31 cellular contexts compared by ENCODE assay signal in genomic region chr12:3002636-3003035, GRCh38. TPM values are rescaled to one million over a fixed set of nuclear protein-coding genes. Genes with fewer than 3 reads are reported as not detected.
DNase-seq lines count a peak whose midpoint lies in the region; FAIRE-seq and TF ChIP-seq lines count a peak whose summit lies in the region.
"Had no signal": no experiment of that assay in that cellular context is flagged by ENCODE, and none has a peak within 500 bp of the region (broad histone marks: within the 10 kb centered on the region; RNA-seq: fewer than 3 reads in every experiment).

No MANE protein-coding gene starts in this region.

- H3K4me1 Mint-ChIP-seq in endodermal cell: peaks cover 24% of the 10 kb centered on the region
- H3K4me1 Mint-ChIP-seq: activated CD4-positive, alpha-beta T cell treated with anti-CD3 and anti-CD28 coated beads, Interleukin-2, amount 10 ng/mL, durations not matched to agents 7 days and 5 days; activated CD8-positive, alpha-beta memory T cell treated with anti-CD3 and anti-CD28 coated beads, Interleukin-2, amount 10 ng/mL, durations not matched to agents 7 days and 5 days; activated naive CD4-positive, alpha-beta T cell treated with anti-CD3 and anti-CD28 coated beads, Interleukin-2, amount 10 ng/mL, durations not matched to agents 7 days and 5 days; CD8-positive, alpha-beta memory T cell; mesothelial cell of epicardium had no signal

- no peak overlapping the region for H3K27ac ChIP-seq in endodermal cell (ENCODE audit: low read depth, low read length)
- H3K27ac ChIP-seq in suprapubic skin: no peak overlapping the region
- no peak overlapping the region for H3K27ac ChIP-seq in dorsolateral prefrontal cortex
- H3K27ac ChIP-seq in stomach: no peak overlapping the region
- H3K27ac ChIP-seq: 22Rv1, left lung, parathyroid adenoma, tibial artery had no signal

- TF ChIP-seq CTCF in endodermal cell (conservative IDR thresholded peaks at IDR 0.05) (no peak), suprapubic skin (IDR thresholded peaks at IDR 0.05) (no peak), dorsolateral prefrontal cortex (IDR thresholded peaks at IDR 0.05 in 54 of 56, conservative IDR thresholded peaks at IDR 0.05 in 2 of 56; ENCODE audit: low read depth in 1 of 56, partially characterized antibody in 56 of 56) (no peak), stomach (IDR thresholded peaks at IDR 0.05) (no peak)

- DNase-seq in DMS 273 (lab: John Stamatoyannopoulos, UW; ENCODE audit: unreplicated experiment): peak; percentile 24
- no peak for DNase-seq in DMS 273 treated with DMSO at 0.1 percent for 48 hours (lab: John Stamatoyannopoulos, UW)
- peak; percentile 47 for DNase-seq in endodermal cell
- DNase-seq in myocyte (ENCODE audit: low read depth): peak; percentile 92
- no peak for DNase-seq in urothelium cell line (ENCODE audit: low spot score)
- no peak for DNase-seq in suprapubic skin (ENCODE audit: low spot score in 2 of 2)
- DNase-seq in dorsolateral prefrontal cortex: no peak
- DNase-seq in stomach: no peak
- DNase-seq: activated CD4-positive, alpha-beta T cell treated with anti-CD3 and anti-CD28 coated beads, Interleukin-2, amount 10 ng/mL, durations not matched to agents 7 days and 5 days; activated CD8-positive, alpha-beta memory T cell treated with anti-CD3 and anti-CD28 coated beads, Interleukin-2, amount 10 ng/mL, durations not matched to agents 7 days and 5 days; activated naive CD4-positive, alpha-beta T cell treated with anti-CD3 and anti-CD28 coated beads, Interleukin-2, amount 10 ng/mL, durations not matched to agents 7 days and 5 days; AML-193; CD8-positive, alpha-beta memory T cell; GDM1; KG1; left lung; NCI-H146; NCI-H526 treated with DMSO at 0.1 percent for 48 hours; right cardiac atrium; RPMI8226; stimulated activated CD4-positive, alpha-beta T cell treated with anti-CD3 and anti-CD28 coated beads, Interleukin-12 subunit alpha, Interleukin-12 subunit beta, amount 100 ng/mL, for 4 hours; stimulated activated CD4-positive, alpha-beta T cell treated with anti-CD3 and anti-CD28 coated beads, Interleukin-4, amount 100 ng/mL, for 4 hours; stimulated activated naive CD4-positive, alpha-beta T cell treated with Interleukin-2 at 50 U/mL for 16 hours; tibial artery had no signal

- H3K36me3 ChIP-seq in endodermal cell (ENCODE audit: control insufficient read depth, insufficient read depth, low read length) (peaks cover 34% of the 10 kb centered on the region), suprapubic skin (no peaks in the 10 kb centered on the region), stomach (peaks cover 0 to 19% (median 0%) of the 10 kb centered on the region in 4 donors)

- no peak for TF ChIP-seq POLR2A in suprapubic skin (IDR thresholded peaks at IDR 0.05)
- TF ChIP-seq POLR2A in stomach (IDR thresholded peaks at IDR 0.05): no peak

- 94 to 98% methylated on average over 5 of the region's 5 CpGs for WGBS in endodermal cell (ENCODE audit: insufficient coverage in 1 of 2, insufficient read length in 1 of 2), 2 experiments
- WGBS in suprapubic skin: 95% methylated on average over 5 of the region's 5 CpGs
- 86 to 97% (median 91%) methylated on average over 5 of the region's 5 CpGs for WGBS in stomach, 5 donors

- no peaks in the 10 kb centered on the region for H3K27me3 Mint-ChIP-seq in endodermal cell (ENCODE audit: insufficient read depth)
- H3K27me3 Mint-ChIP-seq: activated CD4-positive, alpha-beta T cell treated with anti-CD3 and anti-CD28 coated beads, Interleukin-2, amount 10 ng/mL, durations not matched to agents 7 days and 5 days; activated CD8-positive, alpha-beta memory T cell treated with anti-CD3 and anti-CD28 coated beads, Interleukin-2, amount 10 ng/mL, durations not matched to agents 7 days and 5 days had no signal

- H3K4me3 ChIP-seq in endodermal cell (ENCODE audit: low read length) (no peak overlapping the region), suprapubic skin (no peak overlapping the region), dorsolateral prefrontal cortex (no peak overlapping the region), stomach (no peak overlapping the region)
- H3K4me3 ChIP-seq: left lung, tibial artery had no signal

- intact Hi-C loops in dorsolateral prefrontal cortex (cut with DNase I): loop anchor here in 1 of 2 donors (2.0 kb wide), 1 partner anchor 68 kb away; no protein-coding TSS in a partner anchor
- intact Hi-C loops in stomach (cut with DNase I; ENCODE audit: low total_unique reads): no loop called here

- H3K4me1 ChIP-seq in endodermal cell (ENCODE audit: control insufficient read depth, insufficient read depth, low read length) (peaks cover 3% of the 10 kb centered on the region), suprapubic skin (no peaks in the 10 kb centered on the region), stomach (peaks cover 0 to 5% (median 2%) of the 10 kb centered on the region in 4 donors)
- H3K4me1 ChIP-seq: left lung, parathyroid adenoma had no signal

- H3K27ac Mint-ChIP-seq in endodermal cell: peak overlapping the region; percentile 4
- H3K27ac Mint-ChIP-seq: activated CD4-positive, alpha-beta T cell treated with anti-CD3 and anti-CD28 coated beads, Interleukin-2, amount 10 ng/mL, durations not matched to agents 7 days and 5 days; activated CD8-positive, alpha-beta memory T cell treated with anti-CD3 and anti-CD28 coated beads, Interleukin-2, amount 10 ng/mL, durations not matched to agents 7 days and 5 days; activated naive CD4-positive, alpha-beta T cell treated with anti-CD3 and anti-CD28 coated beads, Interleukin-2, amount 10 ng/mL, durations not matched to agents 7 days and 5 days; CD8-positive, alpha-beta memory T cell; mesothelial cell of epicardium; natural killer cell treated with Interleukin-12 subunit alpha and Interleukin-12 subunit beta and Interleukin-15 and Interleukin-18, amount 100 ng/mL, for 72 hours had no signal

- FAIRE-seq in urothelium cell line (lab: Jason Lieb, UNC): peak; percentile 5
- FAIRE-seq: endometrium, GM18507, H1 had no signal

- no peaks in the 10 kb centered on the region for H3K9me3 Mint-ChIP-seq in endodermal cell
- H3K9me3 Mint-ChIP-seq: activated CD4-positive, alpha-beta T cell treated with anti-CD3 and anti-CD28 coated beads, Interleukin-2, amount 10 ng/mL, durations not matched to agents 7 days and 5 days; activated naive CD4-positive, alpha-beta T cell treated with anti-CD3 and anti-CD28 coated beads, Interleukin-2, amount 10 ng/mL, durations not matched to agents 7 days and 5 days; CD8-positive, alpha-beta memory T cell; mesothelial cell of epicardium; natural killer cell treated with Interleukin-12 subunit alpha and Interleukin-12 subunit beta and Interleukin-15 and Interleukin-18, amount 100 ng/mL, for 72 hours had no signal

- no peak overlapping the region for H3K4me3 Mint-ChIP-seq in endodermal cell
- H3K4me3 Mint-ChIP-seq: activated CD4-positive, alpha-beta T cell treated with anti-CD3 and anti-CD28 coated beads, Interleukin-2, amount 10 ng/mL, durations not matched to agents 7 days and 5 days; activated CD8-positive, alpha-beta memory T cell treated with anti-CD3 and anti-CD28 coated beads, Interleukin-2, amount 10 ng/mL, durations not matched to agents 7 days and 5 days; activated naive CD4-positive, alpha-beta T cell treated with anti-CD3 and anti-CD28 coated beads, Interleukin-2, amount 10 ng/mL, durations not matched to agents 7 days and 5 days; CD8-positive, alpha-beta memory T cell; mesothelial cell of epicardium; natural killer cell treated with Interleukin-12 subunit alpha and Interleukin-12 subunit beta and Interleukin-15 and Interleukin-18, amount 100 ng/mL, for 72 hours had no signal

- H3K9ac ChIP-seq in endodermal cell (ENCODE audit: extremely low read depth, low read length, poor library complexity, severe bottlenecking): no peak overlapping the region
- H3K9ac ChIP-seq: parathyroid adenoma had no signal

- no peaks in the 10 kb centered on the region for H3K9me3 ChIP-seq in endodermal cell (ENCODE audit: control insufficient read depth, low read length)
- H3K9me3 ChIP-seq in suprapubic skin: no peaks in the 10 kb centered on the region
- H3K9me3 ChIP-seq in stomach: no peaks in the 10 kb centered on the region
- H3K9me3 ChIP-seq: left lung, tibial artery had no signal

- TF ChIP-seq EP300 in suprapubic skin (IDR thresholded peaks at IDR 0.05): no peak
- TF ChIP-seq EP300 in stomach (IDR thresholded peaks at IDR 0.05): no peak

- no peaks in the 10 kb centered on the region for H3K27me3 ChIP-seq in endodermal cell (ENCODE audit: control insufficient read depth, insufficient read depth, low read length, poor library complexity, severe bottlenecking)
- no peaks in the 10 kb centered on the region for H3K27me3 ChIP-seq in suprapubic skin
- no peaks in the 10 kb centered on the region for H3K27me3 ChIP-seq in dorsolateral prefrontal cortex
- no peaks in the 10 kb centered on the region for H3K27me3 ChIP-seq in stomach
- H3K27me3 ChIP-seq: left lung, tibial artery had no signal

- peaks cover 58% of the 10 kb centered on the region for H3K36me3 Mint-ChIP-seq in endodermal cell (ENCODE audit: low read depth)
- H3K36me3 Mint-ChIP-seq: activated CD8-positive, alpha-beta memory T cell treated with anti-CD3 and anti-CD28 coated beads, Interleukin-2, amount 10 ng/mL, durations not matched to agents 7 days and 5 days; activated naive CD4-positive, alpha-beta T cell treated with anti-CD3 and anti-CD28 coated beads, Interleukin-2, amount 10 ng/mL, durations not matched to agents 7 days and 5 days; CD8-positive, alpha-beta memory T cell; natural killer cell treated with Interleukin-12 subunit alpha and Interleukin-12 subunit beta and Interleukin-15 and Interleukin-18, amount 100 ng/mL, for 72 hours had no signal

RNA-seq across cellular contexts. Expression of gene TEAD4, which starts 43.4 kb away (rescaled TPM):
- total RNA-seq in endodermal cell: 10 to 100 TPM; 35.7 to 82.5 TPM
- polyA plus RNA-seq in endodermal cell (2013, experiment 1 of 2): 18.6 TPM
- polyA plus RNA-seq in endodermal cell (2013, experiment 2 of 2): 17.4 TPM
- total RNA-seq in myocyte: 328 and 451 TPM in 2 replicates
- 132 TPM for polyA plus RNA-seq in myocyte (2012)
- 10 to 100 TPM; 13.0 to 28.4 (median 17.2) TPM for total RNA-seq in suprapubic skin
- 10 to 100 TPM in 5 of 120 experiments, 1 to 10 TPM in 115; 1.3 to 14.5 (median 3.9) TPM for total RNA-seq in dorsolateral prefrontal cortex
- total RNA-seq in stomach: 1 to 10 TPM in 3 of 5 donors, not detected in 2; 7.9 to 8.4 (median 8.3) TPM
- polyA plus RNA-seq in stomach: 10 to 100 TPM in 1 of 3 donors, 1 to 10 TPM in 2; 5.7 to 10.6 (median 9.2) TPM
- polyA plus RNA-seq: CD8-positive, alpha-beta memory T cell had no signal

Comparison
In these comparisons a context has a peak if more than half of its experiments do, and no peak if none do; other contexts are left out.
1. DNase-seq: peak in DMS 273 (single experiment), endodermal cell (single experiment) and myocyte (single experiment); none in DMS 273 treated with DMSO at 0.1 percent for 48 hours (single experiment), urothelium cell line (single experiment), suprapubic skin (0 of 2), dorsolateral prefrontal cortex (0 of 10) and stomach (single experiment).